ENCODE assay signal across 8 cellular contexts in genomic region chr4:152936446-152937279, GRCh38. TPM values are rescaled to one million over a fixed set of nuclear protein-coding genes. Genes with fewer than 3 reads are reported as not detected.
DNase-seq lines count a peak whose midpoint lies in the region; ATAC-seq and TF ChIP-seq lines count a peak whose summit lies in the region.

No MANE protein-coding gene starts in this region.

- H3K36me3 Mint-ChIP-seq in activated T-cell treated with anti-CD3 and anti-CD28 coated beads, Interleukin-2, amount 50 U/mL, for 72 hours (ENCODE audit: insufficient read depth in 2 of 2), result peaks cover 0 to 2% of the 10 kb centered on the region in 2 donors

- no peaks in the 10 kb centered on the region for H3K9me3 Mint-ChIP-seq in activated T-cell treated with anti-CD3 and anti-CD28 coated beads, Interleukin-2, amount 50 U/mL, for 72 hours

- H3K27ac Mint-ChIP-seq in activated T-cell treated with anti-CD3 and anti-CD28 coated beads, Interleukin-2, amount 50 U/mL, for 72 hours, result no peak overlapping the region

- peak overlapping the region; percentile 46 to 71 for H3K4me3 Mint-ChIP-seq in activated T-cell treated with anti-CD3 and anti-CD28 coated beads, Interleukin-2, amount 50 U/mL, for 72 hours

- H3K27me3 Mint-ChIP-seq in activated T-cell treated with anti-CD3 and anti-CD28 coated beads, Interleukin-2, amount 50 U/mL, for 72 hours (ENCODE audit: low read depth), result peaks cover 64% of the 10 kb centered on the region

- peak; percentile 48 to 49 for ATAC-seq in activated T-cell treated with anti-CD3 and anti-CD28 coated beads, Interleukin-2, amount 50 U/mL, for 72 hours (replicated peaks in 1 of 2)
- ATAC-seq in omental fat pad (ENCODE audit: low FRiP score) (peak; percentile 28), HG03159 (IDR thresholded peaks at IDR 0.05; ENCODE audit: unreplicated experiment) (no peak)

- peak; percentile 72 for DNase-seq in DMS 273 (lab: John Stamatoyannopoulos, UW; ENCODE audit: unreplicated experiment)
- no peak for DNase-seq in DMS 273 treated with DMSO at 0.1 percent for 48 hours (lab: John Stamatoyannopoulos, UW)
- DNase-seq in HUDEP-2 (lab: John Stamatoyannopoulos, UW; ENCODE audit: unreplicated experiment in 76 of 76), result peak in 40 of 76 experiments; percentile 3 to 57 (median 35)
- peak; percentile 19 to 26 for DNase-seq in activated T-cell treated with anti-CD3 and anti-CD28 coated beads, Interleukin-2, amount 50 U/mL, for 72 hours
- peak; percentile 32 for DNase-seq in germinal center (ENCODE audit: low spot score)
- DNase-seq in omental fat pad (ENCODE audit: low spot score), result no peak
- DNase-seq in NOMO-1 treated with dmso at 0.1 percent for 144 hours (lab: John Stamatoyannopoulos, UW; ENCODE audit: unreplicated experiment), result no peak

- TF ChIP-seq CTCF in omental fat pad (IDR thresholded peaks at IDR 0.05), result no peak

- H3K4me1 Mint-ChIP-seq in activated T-cell treated with anti-CD3 and anti-CD28 coated beads, Interleukin-2, amount 50 U/mL, for 72 hours (ENCODE audit: low read depth), result peaks cover 23% of the 10 kb centered on the region

RNA-seq across cellular contexts. Expression of gene FHDC1, which starts 0.5 kb away (rescaled TPM):
- total RNA-seq in activated T-cell treated with anti-CD3 and anti-CD28 coated beads, Interleukin-2, amount 50 U/mL, for 72 hours, result under 1 TPM; 0.10 to 0.14 TPM
- total RNA-seq in omental fat pad, result 1 to 10 TPM in 3 of 4 donors, under 1 TPM in 1; 0.96 to 2.0 (median 1.2) TPM

Comparison
In these comparisons a context has a peak if more than half of its experiments do, and no peak if none do; other contexts are left out.
1. DNase-seq: peak in DMS 273 (single experiment), HUDEP-2 (40 of 76), activated T-cell treated with anti-CD3 and anti-CD28 coated beads, Interleukin-2, amount 50 U/mL, for 72 hours (2 of 2) and germinal center (single experiment); none in DMS 273 treated with DMSO at 0.1 percent for 48 hours (single experiment), omental fat pad (single experiment) and NOMO-1 treated with dmso at 0.1 percent for 144 hours (single experiment).